ENCODE assay signal across 1 cellular context in genomic region chr22:36271231-36271630, GRCh38. TPM values are rescaled to one million over a fixed set of nuclear protein-coding genes. Genes with fewer than 3 reads are reported as not detected.
"Had no signal": no experiment of that assay in that cellular context is flagged by ENCODE, and none has a peak within 500 bp of the region (broad histone marks: within the 10 kb centered on the region; RNA-seq: fewer than 3 reads in every experiment).

No MANE protein-coding gene starts in this region.

RNA-seq across cellular contexts. Expression of gene APOL1, which starts 18.3 kb away (rescaled TPM):
- total RNA-seq: cardiac muscle cell had no signal
